In the genomic region with DNA sequence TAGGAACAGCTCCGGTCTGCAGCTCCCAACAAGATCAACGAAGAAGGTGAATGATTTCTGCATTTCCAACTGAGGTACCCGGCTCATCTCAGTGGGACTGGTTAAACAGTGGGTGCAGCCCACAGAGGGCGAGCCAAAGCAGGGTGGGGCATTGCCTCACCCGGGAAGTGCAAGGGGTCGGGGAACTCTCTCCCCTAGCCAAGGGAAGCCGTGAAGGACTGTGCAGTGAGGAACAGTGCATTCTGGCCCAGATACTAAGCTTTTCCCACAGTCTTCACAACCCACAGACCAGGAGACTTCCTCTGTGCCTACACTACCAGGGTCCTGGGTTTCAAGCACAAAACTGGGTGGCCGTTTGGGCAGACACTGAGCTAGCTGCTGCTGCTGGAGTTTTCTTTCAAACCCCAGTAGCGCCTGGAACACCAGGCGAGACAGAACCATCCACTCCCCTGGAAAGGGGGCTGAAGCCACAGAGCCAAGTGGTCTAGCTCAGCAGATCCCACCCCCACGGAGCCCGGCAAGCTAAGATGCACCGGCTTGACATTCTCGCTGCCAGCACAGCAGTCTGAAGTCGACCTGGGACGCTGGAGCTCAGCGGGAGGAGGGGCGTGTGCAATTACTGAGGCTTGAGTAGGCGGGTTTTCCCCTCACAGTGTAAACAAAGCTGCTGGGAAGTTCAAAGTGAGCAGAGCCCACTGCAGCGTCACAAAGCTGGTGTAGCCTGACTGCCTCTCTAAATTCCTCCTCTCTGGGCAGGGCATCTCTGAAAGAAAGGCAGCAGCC, we compare ENCODE assay signal across 10 cellular contexts.
A peak's percentile ranks its signal among the peaks of the same experiment; 100 is the strongest.
DNase-seq lines count a peak whose midpoint lies in the region; ATAC-seq and TF ChIP-seq lines count a peak whose summit lies in the region.
"Had no signal": no experiment of that assay in that cellular context is flagged by ENCODE, and none has a peak within 500 bp of the region (broad histone marks: within the 10 kb centered on the region; RNA-seq: fewer than 3 reads in every experiment).

No MANE protein-coding gene starts in this region.

- peak overlapping the region; percentile 78 for H3K4me2 ChIP-seq in smooth muscle cell

- intact Hi-C loops in natural killer cell (cut with micrococcal nuclease) = no loop called here

- H3K36me3 ChIP-seq in RWPE2 (ENCODE audit: low read depth) (peaks cover 10% of the 10 kb centered on the region; the same call in 1 of the 2 replicates), smooth muscle cell (ENCODE audit: low read depth) (no peaks in the 10 kb centered on the region)

- H3K27ac ChIP-seq in RWPE2 (ENCODE audit: poor library complexity, severe bottlenecking) (no peak overlapping the region), smooth muscle cell (ENCODE audit: low read depth) (peak overlapping the region; percentile 79)
- H3K27ac ChIP-seq: body of pancreas had no signal

- H3K9me3 Mint-ChIP-seq in natural killer cell = no peaks in the 10 kb centered on the region

- peaks cover 8% of the 10 kb centered on the region for H3K79me2 ChIP-seq in smooth muscle cell (ENCODE audit: low read depth)

- H3K4me3 Mint-ChIP-seq in natural killer cell = no peak overlapping the region

- no peak overlapping the region for H2AFZ ChIP-seq in smooth muscle cell (ENCODE audit: low read depth)

- no peak overlapping the region for H3K9ac ChIP-seq in smooth muscle cell (ENCODE audit: low read depth)

- H3K27me3 ChIP-seq in RWPE2 (ENCODE audit: insufficient read depth, poor library complexity, severe bottlenecking) (no peaks in the 10 kb centered on the region), smooth muscle cell (ENCODE audit: low read depth) (no peaks in the 10 kb centered on the region)
- H3K27me3 ChIP-seq: body of pancreas had no signal

- DNase-seq in NCI-H1436 (lab: John Stamatoyannopoulos, UW) (peak; percentile 0), NCI-H1436 treated with DMSO at 0.1 percent for 48 hours (lab: John Stamatoyannopoulos, UW) (no peak), RWPE2 (ENCODE audit: low spot score) (no peak), fibroblast of villous mesenchyme (ENCODE audit: low read depth) (peak; percentile 77), smooth muscle cell (lab: John Stamatoyannopoulos, UW; ENCODE audit: unreplicated experiment) (peak; percentile 1), natural killer cell (no peak), NCI-H1048 (lab: John Stamatoyannopoulos, UW) (no peak)
- DNase-seq: KG1 had no signal

- no peaks in the 10 kb centered on the region for H3K27me3 Mint-ChIP-seq in natural killer cell (ENCODE audit: low read depth in 2 of 2)

- H4K20me1 ChIP-seq in smooth muscle cell (ENCODE audit: low read depth) = peaks cover 12% of the 10 kb centered on the region

- H3K4me3 ChIP-seq in RWPE2 (ENCODE audit: severe bottlenecking) (no peak overlapping the region), fibroblast of villous mesenchyme (ENCODE audit: low read depth, low read length) (no peak overlapping the region), smooth muscle cell (peak overlapping the region; percentile 34)
- H3K4me3 ChIP-seq: body of pancreas had no signal

- TF ChIP-seq CTCF in RWPE2 (IDR thresholded peaks at IDR 0.05; ENCODE audit: poor library complexity, severe bottlenecking) = no peak
- no peak for TF ChIP-seq CTCF in fibroblast of villous mesenchyme (IDR thresholded peaks at IDR 0.05; ENCODE audit: insufficient read depth, low read depth, low read length)
- no peak for TF ChIP-seq CTCF in smooth muscle cell (IDR thresholded peaks at IDR 0.05; ENCODE audit: borderline replicate concordance, insufficient read depth, poor library complexity, severe bottlenecking)
- no peak for TF ChIP-seq CTCF in natural killer cell (IDR thresholded peaks at IDR 0.05)

- H3F3A ChIP-seq in smooth muscle cell (ENCODE audit: low read depth) = no peaks in the 10 kb centered on the region

- H3K4me1 ChIP-seq in RWPE2 (ENCODE audit: insufficient read depth, poor library complexity, severe bottlenecking) (no peaks in the 10 kb centered on the region), smooth muscle cell (ENCODE audit: low read depth) (peaks cover 3% of the 10 kb centered on the region)
- H3K4me1 ChIP-seq: body of pancreas had no signal

- peaks cover 23 to 36% of the 10 kb centered on the region in 2 donors for H3K4me1 Mint-ChIP-seq in natural killer cell

- H3K27ac Mint-ChIP-seq in natural killer cell = no peak overlapping the region

- 54% methylated on average over 20 of the region's 20 CpGs for WGBS in smooth muscle cell (ENCODE audit: low lambda C conversion rate)

- H3K36me3 Mint-ChIP-seq in natural killer cell = no peaks in the 10 kb centered on the region

- ATAC-seq in RWPE2 (ENCODE audit: low read depth) = peak; percentile 46; the same call in 1 of the 3 replicates
- ATAC-seq in natural killer cell = no peak
- ATAC-seq in GM21360 (IDR thresholded peaks at IDR 0.05; ENCODE audit: unreplicated experiment) = no peak
- ATAC-seq: body of pancreas had no signal

- no peaks in the 10 kb centered on the region for H3K9me3 ChIP-seq in RWPE2 (ENCODE audit: severe bottlenecking)
- no peaks in the 10 kb centered on the region for H3K9me3 ChIP-seq in smooth muscle cell (replicated peaks; ENCODE audit: low read depth)
- H3K9me3 ChIP-seq: body of pancreas had no signal

Comparison
In these comparisons a context has a peak if more than half of its experiments do, and no peak if none do; other contexts are left out.
1. DNase-seq: peak in NCI-H1436 (single experiment), fibroblast of villous mesenchyme (single experiment) and smooth muscle cell (single experiment); none in NCI-H1436 treated with DMSO at 0.1 percent for 48 hours (single experiment), RWPE2 (single experiment), natural killer cell (single experiment) and NCI-H1048 (single experiment).